ENCODE assay signal across 10 cellular contexts in genomic region chr7:351256-351655, GRCh38.
A peak's percentile ranks its signal among the peaks of the same experiment; 100 is the strongest.
DNase-seq lines count a peak whose midpoint lies in the region; ATAC-seq, FAIRE-seq and TF ChIP-seq lines count a peak whose summit lies in the region.
"Had no signal": no experiment of that assay in that cellular context is flagged by ENCODE, and none has a peak within 500 bp of the region (broad histone marks: within the 10 kb centered on the region; RNA-seq: fewer than 3 reads in every experiment).

No MANE protein-coding gene starts in this region.

- no peaks in the 10 kb centered on the region for H3K79me2 ChIP-seq in K562 (ENCODE audit: control insufficient read depth, insufficient read depth, low read length)

- POLR2A ChIA-PET in K562 (lab: Yijun Ruan, JAX): no interaction called here

- intact Hi-C loops in K562 (cut with micrococcal nuclease) (no loop called here), dorsolateral prefrontal cortex (cut with DNase I) (no loop called here), left colon (cut with DNase I, micrococcal nuclease) (no loop called here)

- DNase-seq in KBM-7 (peak; percentile 28), K562 (ENCODE audit: extremely low read depth in 1 of 4, low spot score in 3 of 4) (no peak), dorsolateral prefrontal cortex (no peak), NCI-H146 treated with DMSO at 0.1 percent for 48 hours (lab: John Stamatoyannopoulos, UW; ENCODE audit: unreplicated experiment) (no peak), left colon (no peak)
- peak; percentile 81 for DNase-seq in activated CD8-positive, alpha-beta memory T cell treated with anti-CD3 and anti-CD28 coated beads for 24 hours
- DNase-seq in stimulated activated CD4-positive, alpha-beta T cell treated with anti-CD3 and anti-CD28 coated beads, Interleukin-4, amount 100 ng/mL, for 1 hour: peak; percentile 65
- DNase-seq: AML-193 had no signal

- no peak overlapping the region for H3K27ac ChIP-seq in K562 (ENCODE audit: extremely low read depth, low read depth, low read length)
- H3K27ac ChIP-seq in dorsolateral prefrontal cortex: peak overlapping the region in 1 of 59 donors; percentile 37
- H3K27ac ChIP-seq: RWPE1 had no signal

- no peak for TF ChIP-seq POLR2A in K562 (conservative IDR thresholded peaks at IDR 0.05)

- no peak for TF ChIP-seq EP300 in K562 (IDR thresholded peaks at IDR 0.05; ENCODE audit: low read length)

- no peak overlapping the region for H3K9ac ChIP-seq in K562 (ENCODE audit: insufficient read depth in 1 of 2, low read depth in 2 of 2, low read length in 2 of 2)

- FAIRE-seq in K562 (lab: Jason Lieb, UNC): peak; percentile 35

- ATAC-seq in K562 (no peak), GM18502 (IDR thresholded peaks at IDR 0.05; ENCODE audit: poor library complexity, unreplicated experiment) (no peak), left colon (no peak)

- H3K4me1 ChIP-seq in K562 (replicated peaks in 1 of 2; ENCODE audit: control insufficient read depth in 2 of 2, insufficient read depth in 2 of 2, low read length in 2 of 2): peaks cover 0 to 28% of the 10 kb centered on the region in 2 experiments; a peak in 2 of 5 replicates

- H4K20me1 ChIP-seq in K562 (replicated peaks; ENCODE audit: control insufficient read depth, insufficient read depth, low read length): no peaks in the 10 kb centered on the region

- no peak for TF ChIP-seq RAD21 in K562 (CRISPR knock-in tag; conservative IDR thresholded peaks at IDR 0.05 in 1 of 2, IDR thresholded peaks at IDR 0.05 in 1 of 2)

- no TSS peak for BruUV-seq in K562 (replicated peaks; lab: Mats Ljungman, UMichigan)

- peaks cover 2% of the 10 kb centered on the region for H3K9me3 ChIP-seq in K562 (replicated peaks; ENCODE audit: control insufficient read depth, insufficient read depth, low read depth, low read length)

- 46% methylated on average over 20 of the region's 20 CpGs for WGBS in K562 (ENCODE audit: insufficient coverage, low coverage, missing lambda C conversion rate)

- no peaks in the 10 kb centered on the region for H3K36me3 ChIP-seq in K562 (ENCODE audit: control insufficient read depth, insufficient read depth, low read length)

- no peak overlapping the region for H3K4me2 ChIP-seq in K562 (ENCODE audit: insufficient read depth, low read length)

- no peak overlapping the region for H2AFZ ChIP-seq in K562 (ENCODE audit: low read depth, low read length)

- H3K27me3 ChIP-seq in K562 (ENCODE audit: control insufficient read depth in 2 of 2, insufficient read depth in 2 of 2, low read length in 2 of 2) (peaks cover 2 to 61% of the 10 kb centered on the region in 2 experiments; a peak in 4 of 5 replicates), dorsolateral prefrontal cortex (peaks cover 0 to 7% (median 0%) of the 10 kb centered on the region in 45 donors)

- no peak overlapping the region for H3K4me3 ChIP-seq in K562
- peak overlapping the region in 18 of 59 donors; percentile 3 to 42 (median 26) for H3K4me3 ChIP-seq in dorsolateral prefrontal cortex

- in situ Hi-C loops in KBM-7 (cut with MboI; ENCODE audit: low pct_unique_long_range_greater_than_20kb, low sequenced_read_pairs): no loop called here
- in situ Hi-C loops in K562 (cut with MboI): no loop called here

- CTCF ChIA-PET in K562 (lab: Yijun Ruan, JAX; ENCODE audit: low intra/inter-chr PET ratio): no interaction called here

- H3K9me1 ChIP-seq in K562 (ENCODE audit: control insufficient read depth, insufficient read depth, low read length): no peaks in the 10 kb centered on the region

- TF ChIP-seq CTCF in K562 (IDR thresholded peaks at IDR 0.05 in 2 of 3, conservative IDR thresholded peaks at IDR 0.05 in 1 of 3; ENCODE audit: insufficient read depth in 2 of 3, low read depth in 1 of 3, low read length in 3 of 3) (no peak), dorsolateral prefrontal cortex (IDR thresholded peaks at IDR 0.05 in 54 of 56, conservative IDR thresholded peaks at IDR 0.05 in 2 of 56; ENCODE audit: low read depth in 1 of 56, partially characterized antibody in 56 of 56) (no peak)

TF ChIP-seq in K562, 482 proteins besides CTCF, POLR2A, EP300 and RAD21:
- no peak for TF ChIP-seq USF1 (CRISPR knock-in tag; IDR thresholded peaks at IDR 0.05)
- no peak for TF ChIP-seq KAT2B (IDR thresholded peaks at IDR 0.05; ENCODE audit: low read depth, low read length)
- TF ChIP-seq THAP7 (CRISPR knock-in tag; IDR thresholded peaks at IDR 0.05): no peak
- TF ChIP-seq HNRNPUL1 (IDR thresholded peaks at IDR 0.05; ENCODE audit: low read length): no peak
- no peak for TF ChIP-seq PHB2 (IDR thresholded peaks at IDR 0.05; ENCODE audit: low read depth)
- no peak for TF ChIP-seq MCM5 (IDR thresholded peaks at IDR 0.05; ENCODE audit: low read depth)
- TF ChIP-seq CREM (IDR thresholded peaks at IDR 0.05; ENCODE audit: low read depth): no peak
- TF ChIP-seq CTCFL (IDR thresholded peaks at IDR 0.05; ENCODE audit: borderline replicate concordance, insufficient read depth, low read depth, low read length, poor library complexity, severe bottlenecking): no peak
- TF ChIP-seq CEBPB (tag; IDR thresholded peaks at IDR 0.05): no peak
- no peak for TF ChIP-seq CSDE1 (IDR thresholded peaks at IDR 0.05)
- TF ChIP-seq PPARD (CRISPR knock-in tag; IDR thresholded peaks at IDR 0.05): no peak
- no peak for TF ChIP-seq ZC3H4 (CRISPR knock-in tag; IDR thresholded peaks at IDR 0.05; ENCODE audit: borderline replicate concordance)
- TF ChIP-seq HBP1 (CRISPR knock-in tag; IDR thresholded peaks at IDR 0.05): no peak
TF ChIP-seq in K562: peak in this region for 0.

Comparison
In these comparisons a context has a peak if more than half of its experiments do, and no peak if none do; other contexts are left out.
1. DNase-seq: peak in KBM-7 (single experiment), activated CD8-positive, alpha-beta memory T cell treated with anti-CD3 and anti-CD28 coated beads for 24 hours (single experiment) and stimulated activated CD4-positive, alpha-beta T cell treated with anti-CD3 and anti-CD28 coated beads, Interleukin-4, amount 100 ng/mL, for 1 hour (single experiment); none in K562 (0 of 4), dorsolateral prefrontal cortex (0 of 10), NCI-H146 treated with DMSO at 0.1 percent for 48 hours (single experiment) and left colon (0 of 2).